1 cellular context compared by ENCODE assay signal in genomic region chr3:66237551-66237950, GRCh38.
TF ChIP-seq lines count a peak whose summit lies in the region.

No MANE protein-coding gene starts in this region.

TF ChIP-seq in K562, 482 proteins besides CTCF, POLR2A, EP300 and RAD21:
- TF ChIP-seq ZBTB5 (IDR thresholded peaks at IDR 0.05) (no peak), BCL6 (CRISPR knock-in tag; IDR thresholded peaks at IDR 0.05) (no peak), TFE3 (CRISPR knock-in tag; IDR thresholded peaks at IDR 0.05) (peak; percentile 58)
TF ChIP-seq in K562: peak in this region for 1.
